ENCODE assay signal across 8 cellular contexts in genomic region chr5:26482817-26483375, GRCh38.
DNase-seq lines count a peak whose midpoint lies in the region; ATAC-seq and TF ChIP-seq lines count a peak whose summit lies in the region.

No MANE protein-coding gene starts in this region.

- H3K4me1 ChIP-seq in DND-41 (ENCODE audit: insufficient read depth, low read length): no peaks in the 10 kb centered on the region

- intact Hi-C loops in activated T-helper 2 cell treated with anti-CD3 and anti-CD28 coated beads, Interferon-gamma antibody, Interleukin-2, Interleukin-4, amounts not matched to agents 10 μg/mL and 5 μg/mL and 100 μg/mL, durations not matched to agents 14 hours and 24 hours and 36 hours (cut with micrococcal nuclease): no loop called here

- no peak overlapping the region; the same call in 1 of the 2 replicates for H2AFZ ChIP-seq in DND-41 (ENCODE audit: low read depth, low read length)

- no peaks in the 10 kb centered on the region for H4K20me1 ChIP-seq in DND-41 (ENCODE audit: insufficient read depth, low read length)

- no peaks in the 10 kb centered on the region for H3K4me1 Mint-ChIP-seq in activated T-helper 2 cell treated with anti-CD3 and anti-CD28 coated beads, Interferon-gamma antibody, Interleukin-2, Interleukin-4, amounts not matched to agents 10 μg/mL and 5 μg/mL and 100 μg/mL, durations not matched to agents 14 hours and 24 hours and 36 hours (ENCODE audit: low read depth)

- no peak overlapping the region for H3K4me3 ChIP-seq in DND-41 (ENCODE audit: low read depth in 1 of 2, low read length in 2 of 2)

- H3K36me3 Mint-ChIP-seq in activated T-helper 2 cell treated with anti-CD3 and anti-CD28 coated beads, Interferon-gamma antibody, Interleukin-2, Interleukin-4, amounts not matched to agents 10 μg/mL and 5 μg/mL and 100 μg/mL, durations not matched to agents 14 hours and 24 hours and 36 hours (ENCODE audit: low read depth): no peaks in the 10 kb centered on the region

- H3K36me3 ChIP-seq in DND-41 (ENCODE audit: insufficient read depth, low read length): no peaks in the 10 kb centered on the region

- H3K9ac ChIP-seq in DND-41 (ENCODE audit: low read depth, low read length): no peak overlapping the region

- TF ChIP-seq CTCF in DND-41 (IDR thresholded peaks at IDR 0.05; ENCODE audit: borderline replicate concordance, extremely low read depth, low read length, poor library complexity, severe bottlenecking): peak; percentile 71

- H3K9me3 ChIP-seq in DND-41 (ENCODE audit: insufficient read depth, low read length, severe bottlenecking): no peaks in the 10 kb centered on the region

- no peaks in the 10 kb centered on the region for H3K27me3 Mint-ChIP-seq in activated T-helper 2 cell treated with anti-CD3 and anti-CD28 coated beads, Interferon-gamma antibody, Interleukin-2, Interleukin-4, amounts not matched to agents 10 μg/mL and 5 μg/mL and 100 μg/mL, durations not matched to agents 14 hours and 24 hours and 36 hours (ENCODE audit: low read depth)

- H3K4me2 ChIP-seq in DND-41 (ENCODE audit: insufficient read depth, low read length): no peak overlapping the region

- no peak overlapping the region for H3K27ac Mint-ChIP-seq in activated T-helper 2 cell treated with anti-CD3 and anti-CD28 coated beads, Interferon-gamma antibody, Interleukin-2, Interleukin-4, amounts not matched to agents 10 μg/mL and 5 μg/mL and 100 μg/mL, durations not matched to agents 14 hours and 24 hours and 36 hours

- no peaks in the 10 kb centered on the region for H3K27me3 ChIP-seq in DND-41 (ENCODE audit: insufficient read depth, low read length, poor library complexity)

- H3K27ac ChIP-seq in DND-41 (ENCODE audit: low read length): no peak overlapping the region

- H3K9me3 Mint-ChIP-seq in activated T-helper 2 cell treated with anti-CD3 and anti-CD28 coated beads, Interferon-gamma antibody, Interleukin-2, Interleukin-4, amounts not matched to agents 10 μg/mL and 5 μg/mL and 100 μg/mL, durations not matched to agents 14 hours and 24 hours and 36 hours: peaks cover 22% of the 10 kb centered on the region

- ATAC-seq in DND-41 (ENCODE audit: insufficient read depth, low read depth) (peak; percentile 64; the same call in 1 of the 3 replicates), HG03354 (IDR thresholded peaks at IDR 0.05; ENCODE audit: poor library complexity, severe bottlenecking, unreplicated experiment) (peak; percentile 66), GM18873 (IDR thresholded peaks at IDR 0.05; ENCODE audit: low FRiP score, unreplicated experiment) (no peak)

- H3K79me2 ChIP-seq in DND-41 (ENCODE audit: insufficient read depth, low read length): no peaks in the 10 kb centered on the region

- no peak overlapping the region for H3K4me3 Mint-ChIP-seq in activated T-helper 2 cell treated with anti-CD3 and anti-CD28 coated beads, Interferon-gamma antibody, Interleukin-2, Interleukin-4, amounts not matched to agents 10 μg/mL and 5 μg/mL and 100 μg/mL, durations not matched to agents 14 hours and 24 hours and 36 hours (ENCODE audit: low read depth)

- DNase-seq in DND-41 (peak; percentile 15), NCI-H748 treated with DMSO at 0.1 percent for 48 hours (lab: John Stamatoyannopoulos, UW) (peak; percentile 87), cerebellum (ENCODE audit: low spot score) (peak; percentile 19), myocyte (ENCODE audit: low read depth) (peak; percentile 43), NCI-H2227 (lab: John Stamatoyannopoulos, UW; ENCODE audit: unreplicated experiment) (no peak)
- DNase-seq in activated T-helper 2 cell treated with anti-CD3 and anti-CD28 coated beads, Interferon-gamma antibody, Interleukin-2, Interleukin-4, amounts not matched to agents 10 μg/mL and 5 μg/mL and 100 μg/mL, durations not matched to agents 14 hours and 24 hours and 36 hours (ENCODE audit: low spot score): no peak

Comparison
In these comparisons a context has a peak if more than half of its experiments do, and no peak if none do; other contexts are left out.
1. DNase-seq: peak in DND-41 (single experiment), NCI-H748 treated with DMSO at 0.1 percent for 48 hours (single experiment), cerebellum (single experiment) and myocyte (single experiment); none in activated T-helper 2 cell treated with anti-CD3 and anti-CD28 coated beads, Interferon-gamma antibody, Interleukin-2, Interleukin-4, amounts not matched to agents 10 μg/mL and 5 μg/mL and 100 μg/mL, durations not matched to agents 14 hours and 24 hours and 36 hours (single experiment) and NCI-H2227 (single experiment).